In genomic region chr1:146228710-146229477, GRCh38 we compare ENCODE assay signal across 8 cellular contexts. TPM values are rescaled to one million over a fixed set of nuclear protein-coding genes. Genes with fewer than 3 reads are reported as not detected.
DNase-seq lines count a peak whose midpoint lies in the region; ATAC-seq, FAIRE-seq and TF ChIP-seq lines count a peak whose summit lies in the region.
"Not testable (repeated sequence)": the region's sequence is repeated elsewhere in the genome, so short reads cannot be mapped to it uniquely, and the experiment has no call there.

Gene NOTCH2NLA, minus strand, starts transcription at chr1:146229021. Its CDS starts 39,684 bp downstream, at chr1:146189337.

- peak; percentile 82 for DNase-seq in activated T-cell treated with anti-CD3 and anti-CD28 coated beads, Interleukin-2, amount 50 U/mL, for 24 hours
- DNase-seq in coronary artery (ENCODE audit: low spot score) (peak; percentile 33), pancreas (peak; percentile 1 to 67 (median 52))
- DNase-seq in stimulated activated CD8-positive, alpha-beta memory T cell treated with anti-CD3 and anti-CD28 coated beads, Interleukin-7, amount 100 ng/mL, for 1 hour (ENCODE audit: low read depth in 2 of 2): peak; percentile 4

- not testable (repeated sequence) for H3K27ac ChIP-seq in BLaER1
- H3K27ac ChIP-seq in coronary artery (peak within 1 kb of the TSS; percentile 86 to 88), pancreas (peak within 1 kb of the TSS in 2 of 4 donors; percentile 57 to 76)

- ATAC-seq in HG02642 (IDR thresholded peaks at IDR 0.05; ENCODE audit: poor library complexity, unreplicated experiment) (peak; percentile 76), SK-N-SH treated with all-trans-retinoic acid at 6 μM for 48 hours (peak; percentile 62; the same call in 2 of the 3 replicates), pancreas (peak; percentile 65 to 96 (median 76))

- intact Hi-C loops in pancreas (cut with DNase I): not testable (repeated sequence)

- WGBS in pancreas, 2 donors: 0% methylated on average over 33 of the region's 72 CpGs; no CpG with 5 or more reads in 1 of the 2 donors

- TF ChIP-seq CTCF in coronary artery (IDR thresholded peaks at IDR 0.05); pancreas (IDR thresholded peaks at IDR 0.05): not testable (repeated sequence)

- not testable (repeated sequence) for FAIRE-seq in pancreas (lab: Jason Lieb, UNC)

- peak within 1 kb of the TSS; percentile 82 for H3K4me3 Mint-ChIP-seq in activated T-cell treated with anti-CD3 and anti-CD28 coated beads, Interleukin-2, amount 50 U/mL, for 24 hours

- H3K4me2 ChIP-seq in BLaER1: peak within 1 kb of the TSS; percentile 36; the same call in 1 of the 2 replicates

- H3K36me3 Mint-ChIP-seq in activated T-cell treated with anti-CD3 and anti-CD28 coated beads, Interleukin-2, amount 50 U/mL, for 24 hours (ENCODE audit: low read depth): not testable (repeated sequence)

- H3K4me3 ChIP-seq in BLaER1 (peak within 1 kb of the TSS; percentile 65), coronary artery (peak within 1 kb of the TSS; percentile 72), iPS-11a (ENCODE audit: low read depth, low read length) (peak within 1 kb of the TSS; percentile 33), pancreas (peak within 1 kb of the TSS; percentile 26 to 58 (median 41))

- not testable (repeated sequence) for H3K9me3 ChIP-seq in BLaER1, pancreas

- H4K20me1 ChIP-seq in BLaER1: not testable (repeated sequence)

- not testable (repeated sequence) for H3K27me3 ChIP-seq in BLaER1, pancreas

- H3K9me3 Mint-ChIP-seq in activated T-cell treated with anti-CD3 and anti-CD28 coated beads, Interleukin-2, amount 50 U/mL, for 24 hours: not testable (repeated sequence)

- not testable (repeated sequence) for H3K27me3 Mint-ChIP-seq in activated T-cell treated with anti-CD3 and anti-CD28 coated beads, Interleukin-2, amount 50 U/mL, for 24 hours

- H3K27ac Mint-ChIP-seq in activated T-cell treated with anti-CD3 and anti-CD28 coated beads, Interleukin-2, amount 50 U/mL, for 24 hours: peak within 1 kb of the TSS; percentile 87

- not testable (repeated sequence) for H3K4me1 Mint-ChIP-seq in activated T-cell treated with anti-CD3 and anti-CD28 coated beads, Interleukin-2, amount 50 U/mL, for 24 hours (ENCODE audit: low read depth)

- not testable (repeated sequence) for H3K9ac ChIP-seq in BLaER1

- H3K36me3 ChIP-seq in BLaER1, pancreas: not testable (repeated sequence)

- H3K4me1 ChIP-seq in BLaER1, pancreas: not testable (repeated sequence)

RNA-seq across cellular contexts. Expression of gene NOTCH2NLA, which starts in this region (rescaled TPM):
- 10 to 100 TPM; 12.6 to 30.9 (median 23.2) TPM for total RNA-seq in pancreas
- polyA plus RNA-seq in pancreas: 10 to 100 TPM in 1 of 2 donors, 1 to 10 TPM in 1; 7.2 to 17.0 TPM

Comparison
In these comparisons a context has a peak if more than half of its experiments do, and no peak if none do; other contexts are left out.
1. DNase-seq: peak in every context shown above with its lines; median percentile 82 in activated T-cell treated with anti-CD3 and anti-CD28 coated beads, Interleukin-2, amount 50 U/mL, for 24 hours; 52 in pancreas; 33 in coronary artery; 4 in stimulated activated CD8-positive, alpha-beta memory T cell treated with anti-CD3 and anti-CD28 coated beads, Interleukin-7, amount 100 ng/mL, for 1 hour.